Comparison of ENCODE assay signal across 20 cellular contexts in the genomic region with DNA sequence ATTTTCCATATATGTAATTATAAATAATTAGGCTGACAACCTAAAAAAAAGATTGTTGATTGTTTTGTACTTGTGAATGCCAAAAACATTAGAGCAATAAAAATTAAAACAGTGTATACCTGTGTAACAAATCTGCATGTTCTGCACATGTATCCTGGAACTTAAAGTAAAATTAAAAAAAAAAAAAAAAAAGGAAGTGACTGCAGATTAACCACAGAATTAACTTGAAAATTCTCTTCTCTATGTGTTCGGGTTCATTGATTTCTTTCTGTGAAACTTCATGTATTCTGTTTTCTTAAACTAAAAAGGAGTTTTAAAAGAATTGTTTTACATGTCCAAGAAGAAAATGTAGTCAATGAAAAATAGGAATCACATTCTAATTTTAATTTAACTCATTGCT.
"Had no signal": no experiment of that assay in that cellular context is flagged by ENCODE, and none has a peak within 500 bp of the region (broad histone marks: within the 10 kb centered on the region; RNA-seq: fewer than 3 reads in every experiment).

No MANE protein-coding gene starts in this region.

- H3K36me3 Mint-ChIP-seq: immature natural killer cell; natural killer cell treated with Interleukin-12 subunit alpha and Interleukin-12 subunit beta and Interleukin-15 and Interleukin-18, amount 100 ng/mL, for 72 hours had no signal

- H3K27me3 Mint-ChIP-seq: progenitor cell of endocrine pancreas had no signal

- H3K27ac ChIP-seq: ascending aorta, brain microvascular endothelial cell, foreskin keratinocyte, left lung, spleen, upper lobe of right lung had no signal

- H3K4me1 Mint-ChIP-seq: immature natural killer cell had no signal

- H3K4me3 Mint-ChIP-seq: activated CD8-positive, alpha-beta T cell treated with anti-CD3 and anti-CD28 coated beads, Interleukin-2, amount 10 ng/mL, durations not matched to agents 7 days and 5 days; immature natural killer cell; natural killer cell treated with Interleukin-12 subunit alpha and Interleukin-12 subunit beta and Interleukin-15 and Interleukin-18, amount 100 ng/mL, for 72 hours; T-helper 1 cell treated with Interleukin-12 subunit alpha and Interleukin-12 subunit beta and Interleukin-4 antibody, amounts not matched to agents 30 μg/mL and 1 μg/mL, for 36 hours had no signal

- H3K4me3 ChIP-seq: ascending aorta, left lung, lung, spleen, upper lobe of right lung had no signal

- H3K9me3 ChIP-seq: ascending aorta, left lung, spleen, upper lobe of right lung had no signal

- H3K4me1 ChIP-seq: ascending aorta, foreskin keratinocyte, upper lobe of right lung had no signal

- H3K27ac Mint-ChIP-seq: activated CD8-positive, alpha-beta T cell treated with anti-CD3 and anti-CD28 coated beads, Interleukin-2, amount 10 ng/mL, durations not matched to agents 7 days and 5 days; activated naive CD4-positive, alpha-beta T cell treated with anti-CD3 and anti-CD28 coated beads, Interleukin-2, amount 50 U/mL, for 72 hours; immature natural killer cell; natural killer cell treated with Interleukin-12 subunit alpha and Interleukin-12 subunit beta and Interleukin-15 and Interleukin-18, amount 100 ng/mL, for 72 hours; progenitor cell of endocrine pancreas; T-helper 1 cell treated with Interleukin-12 subunit alpha and Interleukin-12 subunit beta and Interleukin-4 antibody, amounts not matched to agents 30 μg/mL and 1 μg/mL, for 36 hours had no signal

- H3K36me3 ChIP-seq: ascending aorta, brain microvascular endothelial cell, left lung, spleen, upper lobe of right lung had no signal

- DNase-seq: activated CD8-positive, alpha-beta T cell treated with anti-CD3 and anti-CD28 coated beads, Interleukin-2, amount 10 ng/mL, durations not matched to agents 7 days and 5 days; brain microvascular endothelial cell; caudate nucleus; dermis blood vessel endothelial cell; effector CD8-positive, alpha-beta T cell; foreskin keratinocyte; immature natural killer cell; kidney glomerular epithelial cell; left lung; midbrain; retina; spleen; stimulated activated CD4-positive, alpha-beta T cell treated with anti-CD3 and anti-CD28 coated beads, Interleukin-4, amount 100 ng/mL, for 1 hour; upper lobe of right lung had no signal

- H3K9me3 Mint-ChIP-seq: activated naive CD4-positive, alpha-beta T cell treated with anti-CD3 and anti-CD28 coated beads, Interleukin-2, amount 50 U/mL, for 72 hours; immature natural killer cell; natural killer cell treated with Interleukin-12 subunit alpha and Interleukin-12 subunit beta and Interleukin-15 and Interleukin-18, amount 100 ng/mL, for 72 hours; T-helper 1 cell treated with Interleukin-12 subunit alpha and Interleukin-12 subunit beta and Interleukin-4 antibody, amounts not matched to agents 30 μg/mL and 1 μg/mL, for 36 hours had no signal
